Comparison of ENCODE assay signal across 10 cellular contexts in genomic region chr1:65422241-65423203, GRCh38. TPM values are rescaled to one million over a fixed set of nuclear protein-coding genes. Genes with fewer than 3 reads are reported as not detected.
DNase-seq lines count a peak whose midpoint lies in the region; ATAC-seq, FAIRE-seq and TF ChIP-seq lines count a peak whose summit lies in the region.
"Had no signal": no experiment of that assay in that cellular context is flagged by ENCODE, and none has a peak within 500 bp of the region (broad histone marks: within the 10 kb centered on the region; RNA-seq: fewer than 3 reads in every experiment).

No MANE protein-coding gene starts in this region.

- DNase-seq in A549 (ENCODE audit: low read depth in 1 of 2, low spot score in 1 of 2) (peak in 1 of 2 experiments; percentile 38), MCF 10A (ENCODE audit: unreplicated experiment) (peak; percentile 91), kidney tubule cell (ENCODE audit: low spot score) (peak; percentile 75)
- DNase-seq in effector memory CD8-positive, alpha-beta T cell, result no peak
- DNase-seq: CD4-positive, alpha-beta T cell; NCI-H774 had no signal

- WGBS in A549 (ENCODE audit: missing lambda C conversion rate), result 84% methylated on average over 12 of the region's 12 CpGs

- ATAC-seq in A549 (no peak), GM18861 (IDR thresholded peaks at IDR 0.05; ENCODE audit: unreplicated experiment) (no peak), GM19395 (IDR thresholded peaks at IDR 0.05; ENCODE audit: unreplicated experiment) (no peak), HG03460 (IDR thresholded peaks at IDR 0.05; ENCODE audit: unreplicated experiment) (no peak)
- ATAC-seq in effector memory CD8-positive, alpha-beta T cell (replicated peaks), result no peak

- BruUV-seq in MCF 10A (replicated peaks; lab: Mats Ljungman, UMichigan), result no TSS peak

- H3K4me1 ChIP-seq in A549, result peaks cover 69% of the 10 kb centered on the region
- peaks cover 58% of the 10 kb centered on the region for H3K4me1 ChIP-seq in HUES48 (ENCODE audit: control insufficient read depth, insufficient read depth, low read length)

- H3K27me3 Mint-ChIP-seq in MCF 10A (ENCODE audit: insufficient read depth, unreplicated experiment), result no peaks in the 10 kb centered on the region
- no peaks in the 10 kb centered on the region for H3K27me3 Mint-ChIP-seq in effector memory CD8-positive, alpha-beta T cell
- H3K27me3 Mint-ChIP-seq: CD4-positive, alpha-beta T cell had no signal

- H3K27ac ChIP-seq in A549 (peak overlapping the region; percentile 90 to 99), HUES48 (ENCODE audit: low read depth, low read length) (no peak overlapping the region)

- no peak for TF ChIP-seq RAD21 in A549 (conservative IDR thresholded peaks at IDR 0.05 in 1 of 2, IDR thresholded peaks at IDR 0.05 in 1 of 2)

- no peaks in the 10 kb centered on the region for H3K9me3 Mint-ChIP-seq in MCF 10A (ENCODE audit: unreplicated experiment)
- H3K9me3 Mint-ChIP-seq in effector memory CD8-positive, alpha-beta T cell, result no peaks in the 10 kb centered on the region
- H3K9me3 Mint-ChIP-seq: CD4-positive, alpha-beta T cell had no signal

- peaks cover 17% of the 10 kb centered on the region for H3K36me3 ChIP-seq in HUES48 (ENCODE audit: control insufficient read depth, insufficient read depth, low read length)

- no peak overlapping the region for H3K27ac Mint-ChIP-seq in MCF 10A (ENCODE audit: low read depth, unreplicated experiment)
- no peak overlapping the region for H3K27ac Mint-ChIP-seq in effector memory CD8-positive, alpha-beta T cell
- H3K27ac Mint-ChIP-seq: CD4-positive, alpha-beta T cell had no signal

- peaks cover 24% of the 10 kb centered on the region for H3K36me3 Mint-ChIP-seq in MCF 10A (ENCODE audit: insufficient read depth, unreplicated experiment)
- peaks cover 17% of the 10 kb centered on the region for H3K36me3 Mint-ChIP-seq in effector memory CD8-positive, alpha-beta T cell (ENCODE audit: insufficient read depth)

- no peaks in the 10 kb centered on the region for H3K9me3 ChIP-seq in A549
- H3K9me3 ChIP-seq in HUES48 (ENCODE audit: control insufficient read depth, insufficient read depth, low read length), result no peaks in the 10 kb centered on the region; the same call in 1 of the 2 replicates

- peak overlapping the region; percentile 85 for H3K4me3 ChIP-seq in A549
- peak overlapping the region; percentile 91 for H3K4me3 ChIP-seq in HUES48 (ENCODE audit: low read depth, low read length)

- TF ChIP-seq CTCF in A549 (IDR thresholded peaks at IDR 0.05) (no peak), MCF 10A (IDR thresholded peaks at IDR 0.05; ENCODE audit: unreplicated experiment) (no peak)

- no peak overlapping the region for H3K4me3 Mint-ChIP-seq in MCF 10A (ENCODE audit: unreplicated experiment)
- no peak overlapping the region for H3K4me3 Mint-ChIP-seq in effector memory CD8-positive, alpha-beta T cell
- H3K4me3 Mint-ChIP-seq: CD4-positive, alpha-beta T cell had no signal

- TF ChIP-seq EP300 in A549 (IDR thresholded peaks at IDR 0.05), result no peak

- H3K9ac ChIP-seq in HUES48 (ENCODE audit: low read depth, low read length), result no peak overlapping the region

- no peak for FAIRE-seq in A549 (lab: Jason Lieb, UNC)

- H3K4me2 ChIP-seq in A549, result peak overlapping the region; percentile 89

- intact Hi-C loops in MCF 10A (cut with micrococcal nuclease), result loop anchor here (5.0 to 10.0 kb wide), 3 partner anchors 250 to 1512 kb away; no protein-coding TSS in a partner anchor

- POLR2A ChIA-PET in A549 (lab: Yijun Ruan, JAX), result no interaction called here
- POLR2A ChIA-PET in MCF 10A (lab: Yijun Ruan, JAX), result interaction anchor here (0.6 to 8.2 kb wide), 21 partner anchors 8 to 844 kb away, joined by 3 to 144 read pairs (median 3); no protein-coding TSS in a partner anchor

- no peak for TF ChIP-seq POLR2A in A549 (IDR thresholded peaks at IDR 0.05; ENCODE audit: low read length)

- no peaks in the 10 kb centered on the region for H3K27me3 ChIP-seq in HUES48 (ENCODE audit: control insufficient read depth, insufficient read depth, low read length)

- CTCF ChIA-PET in A549 (lab: Yijun Ruan, JAX), result interaction anchor here (1.5 to 1.6 kb wide), 2 partner anchors 152 to 265 kb away, joined by 3 to 8 read pairs; no protein-coding TSS in a partner anchor
- CTCF ChIA-PET in MCF 10A (lab: Yijun Ruan, JAX), result interaction anchor here (0.6 to 2.1 kb wide), 14 partner anchors 8 to 1892 kb away, joined by 3 to 8 read pairs (median 4); no protein-coding TSS in a partner anchor

- H3K4me1 Mint-ChIP-seq in MCF 10A (ENCODE audit: insufficient read depth, unreplicated experiment), result peaks cover 40% of the 10 kb centered on the region
- peaks cover 9 to 12% of the 10 kb centered on the region in 2 donors for H3K4me1 Mint-ChIP-seq in effector memory CD8-positive, alpha-beta T cell (ENCODE audit: low read depth in 2 of 2)

TF ChIP-seq in A549, 52 proteins besides CTCF, POLR2A, EP300 and RAD21:
- TF ChIP-seq MAZ (IDR thresholded peaks at IDR 0.05; ENCODE audit: borderline replicate concordance, low read depth, low read length) (no peak), SMC3 (IDR thresholded peaks at IDR 0.05) (no peak), CBX2 (IDR thresholded peaks at IDR 0.05; ENCODE audit: borderline replicate concordance, low read depth) (no peak), NPAS2 (CRISPR knock-in tag; IDR thresholded peaks at IDR 0.05; ENCODE audit: borderline replicate concordance) (no peak), JUNB (IDR thresholded peaks at IDR 0.05) (no peak), HEYL (CRISPR knock-in tag; IDR thresholded peaks at IDR 0.05) (no peak), POLR2AphosphoS2 (conservative IDR thresholded peaks at IDR 0.05; ENCODE audit: low read length) (no peak), ZSCAN20 (CRISPR knock-in tag; IDR thresholded peaks at IDR 0.05) (no peak), TFCP2L1 (CRISPR knock-in tag; IDR thresholded peaks at IDR 0.05) (no peak), CBX8 (IDR thresholded peaks at IDR 0.05) (no peak), HMGXB4 (CRISPR knock-in tag; IDR thresholded peaks at IDR 0.05; ENCODE audit: borderline replicate concordance) (no peak), ZFP36 (IDR thresholded peaks at IDR 0.05; ENCODE audit: borderline replicate concordance, partially characterized antibody) (no peak), CEBPB (IDR thresholded peaks at IDR 0.05) (no peak), EHMT2 (IDR thresholded peaks at IDR 0.05; ENCODE audit: low read depth) (no peak), FOXS1 (CRISPR knock-in tag; IDR thresholded peaks at IDR 0.05) (no peak)

RNA-seq across cellular contexts. Expression of gene LEPR, which starts 2.1 kb away (rescaled TPM):
- polyA plus RNA-seq in A549 (2011; rRNA removed), result 6.5 and 6.7 TPM in 2 replicates
- polyA plus RNA-seq in A549 (2012; cell fraction: cytosol; rRNA removed), result 0.59 and 0.80 TPM in 2 replicates
- polyA plus RNA-seq in A549 (2012; cell fraction: nucleus; rRNA removed), result 0.24 and 0.43 TPM in 2 replicates
- 2.8 to 3.3 TPM (median 3.1 TPM) in 3 replicates for polyA plus RNA-seq in A549 (2017; fragmentation: RNase III; extraction: RNeasy Plus Mini Kit Qiagen cat#74134 plus additional on column Dnase treatment)
- polyA minus RNA-seq in A549 (2011; rRNA and poly(A)+ RNA removed), result 3.4 and 3.9 TPM in 2 replicates
- total RNA-seq in MCF 10A (2022), result 12.2 and 16.6 TPM in 2 replicates

RNA-seq across cellular contexts. Expression of gene LEPROT, which starts 2.1 kb away (rescaled TPM):
- polyA plus RNA-seq in A549 (2011; rRNA removed), result 48.4 and 62.9 TPM in 2 replicates
- 20.6 and 23.8 TPM in 2 replicates for polyA plus RNA-seq in A549 (2012; cell fraction: cytosol; rRNA removed)
- polyA plus RNA-seq in A549 (2012; cell fraction: nucleus; rRNA removed), result 11.5 and 29.9 TPM in 2 replicates
- polyA plus RNA-seq in A549 (2017; fragmentation: RNase III; extraction: RNeasy Plus Mini Kit Qiagen cat#74134 plus additional on column Dnase treatment), result 49.5 to 57.6 TPM (median 51.2 TPM) in 3 replicates
- polyA minus RNA-seq in A549 (2011; rRNA and poly(A)+ RNA removed), result 40.3 and 42.5 TPM in 2 replicates
- total RNA-seq in MCF 10A (2022), result 63.1 and 66.9 TPM in 2 replicates

Comparison
In these comparisons a context has a peak if more than half of its experiments do, and no peak if none do; other contexts are left out.
1. DNase-seq: peak in MCF 10A (single experiment) and kidney tubule cell (single experiment); none in effector memory CD8-positive, alpha-beta T cell (0 of 3).